In genomic region chr5:61327761-61328753, GRCh38 we compare ENCODE assay signal across 8 cellular contexts. TPM values are rescaled to one million over a fixed set of nuclear protein-coding genes. Genes with fewer than 3 reads are reported as not detected.
DNase-seq lines count a peak whose midpoint lies in the region; ATAC-seq and TF ChIP-seq lines count a peak whose summit lies in the region.

No MANE protein-coding gene starts in this region.

- TF ChIP-seq CTCF in chondrocyte (IDR thresholded peaks at IDR 0.05), result peak; percentile 47

- DNase-seq in CD1c-positive myeloid dendritic cell (ENCODE audit: extremely low spot score), result peak; percentile 81
- DNase-seq in LHCN-M2 (ENCODE audit: low read depth), result peak; percentile 90
- DNase-seq in chondrocyte (ENCODE audit: low spot score), result no peak
- DNase-seq in stimulated activated naive CD8-positive, alpha-beta T cell treated with anti-CD3 and anti-CD28 coated beads, Interleukin-15, Interleukin-2, amounts not matched to agents 100 U/mL and 50 U/mL, for 24 hours, result peak; percentile 26
- DNase-seq in NCI-H526 treated with DMSO at 0.1 percent for 48 hours (lab: John Stamatoyannopoulos, UW), result no peak
- no peak for DNase-seq in epidermal melanocyte (ENCODE audit: insufficient read length, low spot score)
- no peak for DNase-seq in head of caudate nucleus

- no peaks in the 10 kb centered on the region for H3K27me3 Mint-ChIP-seq in chondrocyte (ENCODE audit: low read depth)

- intact Hi-C loops in head of caudate nucleus (cut with DNase I), result loop anchor here (10.0 kb wide), 1 partner anchor 487 kb away; no protein-coding TSS in a partner anchor

- ATAC-seq in GM21381 (IDR thresholded peaks at IDR 0.05; ENCODE audit: unreplicated experiment), result peak; percentile 33
- ATAC-seq in stimulated activated naive CD8-positive, alpha-beta T cell treated with anti-CD3 and anti-CD28 coated beads, Interleukin-15, Interleukin-2, amounts not matched to agents 100 U/mL and 50 U/mL, for 24 hours, result peak; percentile 20

- no peak overlapping the region for H3K4me3 Mint-ChIP-seq in chondrocyte (ENCODE audit: unreplicated experiment)

- H3K27ac Mint-ChIP-seq in chondrocyte (ENCODE audit: unreplicated experiment), result peak overlapping the region; percentile 83

- H3K36me3 Mint-ChIP-seq in chondrocyte (ENCODE audit: low read depth), result no peaks in the 10 kb centered on the region

- H3K4me1 Mint-ChIP-seq in chondrocyte (ENCODE audit: low read depth), result peaks cover 48% of the 10 kb centered on the region

- H3K9me3 Mint-ChIP-seq in chondrocyte (ENCODE audit: low read depth), result no peaks in the 10 kb centered on the region

RNA-seq across cellular contexts. Expression of gene ZSWIM6, which starts 4.0 kb away (rescaled TPM):
- total RNA-seq in LHCN-M2 (2014; rRNA removed) (10.0 and 12.1 TPM in 2 replicates), chondrocyte (20.2 to 20.7 TPM (median 20.3 TPM) in 3 replicates)
- 10.5 TPM for polyA plus RNA-seq in LHCN-M2 (2012)

Comparison
In these comparisons a context has a peak if more than half of its experiments do, and no peak if none do; other contexts are left out.
1. DNase-seq: peak in CD1c-positive myeloid dendritic cell (single experiment), LHCN-M2 (single experiment) and stimulated activated naive CD8-positive, alpha-beta T cell treated with anti-CD3 and anti-CD28 coated beads, Interleukin-15, Interleukin-2, amounts not matched to agents 100 U/mL and 50 U/mL, for 24 hours (single experiment); none in chondrocyte (single experiment), NCI-H526 treated with DMSO at 0.1 percent for 48 hours (single experiment), epidermal melanocyte (single experiment) and head of caudate nucleus (0 of 42).